Comparison of ENCODE assay signal across 8 cellular contexts in the genomic region with DNA sequence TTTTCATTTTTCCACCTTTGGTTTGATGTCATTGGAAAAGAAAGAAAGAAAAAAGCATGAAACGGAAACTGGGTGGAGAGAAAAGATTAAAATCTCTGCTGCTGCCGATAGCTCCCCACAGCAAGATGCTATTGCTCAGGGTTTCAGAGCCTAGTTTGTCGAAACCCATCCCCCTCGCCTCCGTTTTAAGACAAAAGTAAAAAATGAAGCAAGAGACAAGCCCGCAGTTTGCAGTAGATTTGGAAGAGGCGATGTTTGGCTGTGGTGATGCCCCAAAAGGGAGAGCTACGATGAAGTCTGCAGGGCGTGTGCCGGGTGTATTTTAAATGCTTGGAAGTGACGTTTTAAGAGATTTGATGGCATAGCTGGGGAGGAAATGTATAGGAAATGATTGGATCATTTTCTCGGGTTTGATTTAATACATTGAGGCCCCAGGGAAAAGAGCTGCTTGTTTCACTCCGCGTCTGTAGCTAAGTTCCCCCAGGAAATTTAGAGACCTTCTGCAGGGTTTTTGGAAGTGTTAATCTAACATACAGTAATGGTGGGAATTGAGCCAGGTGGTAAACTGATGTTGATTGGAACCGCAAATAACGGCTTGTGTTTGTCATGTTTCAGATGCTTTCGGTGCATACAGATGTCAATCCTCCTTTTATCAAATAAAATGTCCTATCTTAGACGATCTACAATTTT. TPM values are rescaled to one million over a fixed set of nuclear protein-coding genes. Genes with fewer than 3 reads are reported as not detected.
DNase-seq lines count a peak whose midpoint lies in the region; ATAC-seq and TF ChIP-seq lines count a peak whose summit lies in the region.

No MANE protein-coding gene starts in this region.

- TF ChIP-seq EP300 in tibial nerve (IDR thresholded peaks at IDR 0.05), result peak in 1 of 2 donors; percentile 17

- no peak for TF ChIP-seq POLR2A in tibial nerve (IDR thresholded peaks at IDR 0.05)

- CTCF ChIA-PET in BJ (lab: Yijun Ruan, JAX), result interaction anchor here (0.7 to 2.5 kb wide), 3 partner anchors 30 to 96 kb away, joined by 3 to 10 read pairs (median 4); partner anchors contain the start of gene GNPDA1

- TF ChIP-seq CTCF in BJ (IDR thresholded peaks at IDR 0.05; ENCODE audit: insufficient read depth, low read depth, low read length) (no peak), RWPE2 (IDR thresholded peaks at IDR 0.05; ENCODE audit: poor library complexity, severe bottlenecking) (no peak), tibial nerve (IDR thresholded peaks at IDR 0.05) (no peak)

- POLR2A ChIA-PET in BJ (lab: Charles Lee), result no interaction called here

- H3K9me3 ChIP-seq in RWPE2 (ENCODE audit: severe bottlenecking), result no peaks in the 10 kb centered on the region
- H3K9me3 ChIP-seq in tibial nerve, result no peaks in the 10 kb centered on the region

- DNase-seq in BJ (ENCODE audit: low read depth) (no peak), RWPE2 (ENCODE audit: low spot score) (no peak), dermis blood vessel endothelial cell (peak; percentile 49), medulla oblongata (ENCODE audit: extremely low spot score) (peak; percentile 54), tibial nerve (ENCODE audit: low spot score in 2 of 2) (peak in 1 of 2 donors; percentile 20)

- H3K36me3 ChIP-seq in BJ (ENCODE audit: control insufficient read depth, insufficient read depth, low read length) (no peaks in the 10 kb centered on the region), RWPE2 (ENCODE audit: low read depth) (peaks cover 12% of the 10 kb centered on the region; the same call in 1 of the 2 replicates), tibial nerve (no peaks in the 10 kb centered on the region)

- H3K4me1 ChIP-seq in RWPE2 (ENCODE audit: insufficient read depth, poor library complexity, severe bottlenecking) (peaks cover 10% of the 10 kb centered on the region), tibial nerve (peaks cover 0 to 55% (median 13%) of the 10 kb centered on the region in 4 donors)

- H3K4me3 ChIP-seq in BJ (ENCODE audit: low read depth, low read length) (peak overlapping the region; percentile 76), RWPE2 (ENCODE audit: severe bottlenecking) (peak overlapping the region; percentile 80), tibial nerve (peak overlapping the region; percentile 65 to 91 (median 81))

- 0% methylated on average over 18 of the region's 18 CpGs for WGBS in tibial nerve, 2 donors

- H3K27me3 ChIP-seq in BJ (ENCODE audit: control insufficient read depth, insufficient read depth, low read length) (no peaks in the 10 kb centered on the region), RWPE2 (ENCODE audit: insufficient read depth, poor library complexity, severe bottlenecking) (no peaks in the 10 kb centered on the region), tibial nerve (no peaks in the 10 kb centered on the region)

- ATAC-seq in GM21717 (IDR thresholded peaks at IDR 0.05; ENCODE audit: unreplicated experiment) (peak; percentile 12), RWPE2 (ENCODE audit: low read depth) (peak; percentile 2; the same call in 2 of the 3 replicates), HG03175 (IDR thresholded peaks at IDR 0.05; ENCODE audit: unreplicated experiment) (no peak), GM19463 (IDR thresholded peaks at IDR 0.05; ENCODE audit: unreplicated experiment) (no peak)

- peak overlapping the region; percentile 67 for H3K27ac ChIP-seq in RWPE2 (ENCODE audit: poor library complexity, severe bottlenecking)
- H3K27ac ChIP-seq in tibial nerve, result peak overlapping the region; percentile 93 to 100 (median 99)

RNA-seq across cellular contexts. Expression of gene NDFIP1, which starts 0.9 kb away (rescaled TPM):
- 11.2 and 22.4 TPM in 2 replicates for polyA plus RNA-seq in BJ (2011; rRNA removed)
- polyA minus RNA-seq in BJ (2011; rRNA and poly(A)+ RNA removed), result 7.3 and 9.0 TPM in 2 replicates
- total RNA-seq in dermis blood vessel endothelial cell (57.7 and 72.1 TPM in 2 replicates), tibial nerve (100 to 1,000 TPM in 2 of 4 donors, 10 to 100 TPM in 2; 96.1 to 172 (median 107) TPM)

Comparison
In these comparisons a context has a peak if more than half of its experiments do, and no peak if none do; other contexts are left out.
1. DNase-seq: peak in dermis blood vessel endothelial cell (single experiment) and medulla oblongata (single experiment); none in BJ (single experiment) and RWPE2 (single experiment).
2. ATAC-seq: peak in GM21717 (single experiment) and RWPE2 (single experiment); none in HG03175 (single experiment) and GM19463 (single experiment).
3. Peak in every context shown above with its lines, with median percentiles within 50 percentile points of each other: H3K4me3 ChIP-seq.